ENCODE assay signal across 9 cellular contexts in genomic region chr14:65206448-65207096, GRCh38.
DNase-seq lines count a peak whose midpoint lies in the region; ATAC-seq and TF ChIP-seq lines count a peak whose summit lies in the region.
"Had no signal": no experiment of that assay in that cellular context is flagged by ENCODE, and none has a peak within 500 bp of the region (broad histone marks: within the 10 kb centered on the region; RNA-seq: fewer than 3 reads in every experiment).

No MANE protein-coding gene starts in this region.

- WGBS in right cardiac atrium, result 78% methylated on average over 3 of the region's 3 CpGs

- H3K36me3 ChIP-seq in PC-9 (ENCODE audit: low read depth), result no peaks in the 10 kb centered on the region
- H3K36me3 ChIP-seq in vagina, result no peaks in the 10 kb centered on the region
- H3K36me3 ChIP-seq: cardiac muscle cell had no signal

- no peak for TF ChIP-seq CTCF in PC-9 (conservative IDR thresholded peaks at IDR 0.05)
- TF ChIP-seq CTCF in vagina (IDR thresholded peaks at IDR 0.05), result no peak

- no peaks in the 10 kb centered on the region for H3K79me2 ChIP-seq in PC-9 (ENCODE audit: low read depth)

- CTCF ChIA-PET in PC-9 (lab: Charles Lee), result no interaction called here

- H2AFZ ChIP-seq in PC-9, result no peak overlapping the region

- BruUV-seq in PC-9 (replicated peaks; lab: Mats Ljungman, UMichigan), result no TSS peak

- TF ChIP-seq POLR2A in vagina (IDR thresholded peaks at IDR 0.05), result no peak

- intact Hi-C loops in PC-9 (cut with micrococcal nuclease; ENCODE audit: unreplicated experiment) (no loop called here), right cardiac atrium (cut with DNase I) (no loop called here), vagina (cut with DNase I) (no loop called here)

- peak overlapping the region; percentile 9; the same call in 1 of the 2 replicates for H3K4me2 ChIP-seq in PC-9

- peaks cover 14% of the 10 kb centered on the region; the same call in 1 of the 2 replicates for H3F3A ChIP-seq in PC-9 (ENCODE audit: insufficient read depth, low read depth)

- H3K9me3 ChIP-seq in PC-9 (ENCODE audit: insufficient read depth, low read depth), result no peaks in the 10 kb centered on the region
- no peaks in the 10 kb centered on the region for H3K9me3 ChIP-seq in right cardiac atrium (ENCODE audit: control insufficient read depth, low read length)
- H3K9me3 ChIP-seq in vagina, result no peaks in the 10 kb centered on the region

- POLR2A ChIA-PET in PC-9 (lab: Charles Lee; ENCODE audit: unreplicated experiment), result no interaction called here

- H3K9me2 ChIP-seq in PC-9 (ENCODE audit: insufficient read depth), result no peaks in the 10 kb centered on the region

- H3K27me3 ChIP-seq in PC-9 (ENCODE audit: insufficient read depth, low read depth) (no peaks in the 10 kb centered on the region), right cardiac atrium (ENCODE audit: control insufficient read depth, insufficient read depth) (no peaks in the 10 kb centered on the region), vagina (no peaks in the 10 kb centered on the region)
- H3K27me3 ChIP-seq: cardiac muscle cell had no signal

- DNase-seq in stimulated activated CD4-positive, alpha-beta T cell treated with anti-CD3 and anti-CD28 coated beads, Interleukin-4, amount 100 ng/mL, for 24 hours, result peak; percentile 56
- no peak for DNase-seq in stimulated activated CD4-positive, alpha-beta T cell treated with anti-CD3 and anti-CD28 coated beads, Interleukin-2, amount 100 ng/mL, for 48 hours
- DNase-seq in PC-9, result peak in 1 of 2 experiments; percentile 40
- DNase-seq in iris pigment epithelial cell (ENCODE audit: low read depth), result peak; percentile 72
- DNase-seq in right cardiac atrium, result no peak
- DNase-seq in vagina (ENCODE audit: extremely low spot score in 2 of 2), result no peak
- no peak for DNase-seq in activated CD8-positive, alpha-beta memory T cell treated with anti-CD3 and anti-CD28 coated beads, Interleukin-2, amount 50 U/mL, for 48 hours

- H3K27ac ChIP-seq in PC-9 (no peak overlapping the region), right cardiac atrium (ENCODE audit: low read length) (no peak overlapping the region), vagina (no peak overlapping the region)
- H3K27ac ChIP-seq: cardiac muscle cell had no signal

- H3K4me1 ChIP-seq in PC-9 (replicated peaks; ENCODE audit: insufficient read depth) (peaks cover 29% of the 10 kb centered on the region), right cardiac atrium (ENCODE audit: control insufficient read depth, insufficient read depth, low read length) (no peaks in the 10 kb centered on the region), vagina (peaks cover 2% of the 10 kb centered on the region)

- ATAC-seq in HG02973 (IDR thresholded peaks at IDR 0.05; ENCODE audit: unreplicated experiment), result peak; percentile 55
- ATAC-seq in right cardiac atrium, result no peak

- H4K20me1 ChIP-seq in PC-9 (ENCODE audit: insufficient read depth), result no peaks in the 10 kb centered on the region

- H3K4me3 ChIP-seq in PC-9 (no peak overlapping the region), right cardiac atrium (ENCODE audit: low read length) (no peak overlapping the region), vagina (no peak overlapping the region)
- H3K4me3 ChIP-seq: cardiac muscle cell had no signal

Comparison
In these comparisons a context has a peak if more than half of its experiments do, and no peak if none do; other contexts are left out.
1. DNase-seq: peak in stimulated activated CD4-positive, alpha-beta T cell treated with anti-CD3 and anti-CD28 coated beads, Interleukin-4, amount 100 ng/mL, for 24 hours (single experiment) and iris pigment epithelial cell (single experiment); none in stimulated activated CD4-positive, alpha-beta T cell treated with anti-CD3 and anti-CD28 coated beads, Interleukin-2, amount 100 ng/mL, for 48 hours (0 of 2), right cardiac atrium (0 of 3), vagina (0 of 2) and activated CD8-positive, alpha-beta memory T cell treated with anti-CD3 and anti-CD28 coated beads, Interleukin-2, amount 50 U/mL, for 48 hours (single experiment).